1 cellular context compared by ENCODE assay signal in the genomic region with DNA sequence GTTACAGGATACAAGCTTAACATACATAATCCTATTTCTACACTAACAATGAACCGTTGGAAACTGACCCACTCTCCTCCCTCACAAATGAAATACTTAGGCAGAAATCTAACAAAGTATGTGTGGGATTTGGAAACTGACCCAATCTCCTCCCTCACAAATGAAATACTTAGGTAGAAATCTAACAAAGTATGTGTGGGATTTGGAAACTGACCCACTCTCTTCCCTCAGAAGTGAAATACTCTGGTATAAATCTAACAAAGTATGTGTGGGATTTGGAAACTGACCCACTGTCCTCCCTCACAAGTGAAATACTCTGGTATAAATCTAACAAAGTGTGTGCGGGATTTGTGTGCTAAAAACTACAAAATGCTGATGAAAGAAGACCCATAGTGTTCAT.
TF ChIP-seq lines count a peak whose summit lies in the region.

No MANE protein-coding gene starts in this region.

TF ChIP-seq in IMR-90, 13 proteins besides CTCF, POLR2A, EP300 and RAD21:
- no peak for TF ChIP-seq MAFK (IDR thresholded peaks at IDR 0.05; ENCODE audit: low read depth, low read length)
- no peak for TF ChIP-seq MAZ (IDR thresholded peaks at IDR 0.05; ENCODE audit: borderline replicate concordance, low read depth, low read length)
- no peak for TF ChIP-seq SMC3 (IDR thresholded peaks at IDR 0.05; ENCODE audit: low read depth, low read length)
- TF ChIP-seq CEBPB (IDR thresholded peaks at IDR 0.05; ENCODE audit: low read depth, low read length) = no peak
- TF ChIP-seq FOS (IDR thresholded peaks at IDR 0.05; ENCODE audit: low read depth, low read length) = no peak
- TF ChIP-seq, protein P1, sequence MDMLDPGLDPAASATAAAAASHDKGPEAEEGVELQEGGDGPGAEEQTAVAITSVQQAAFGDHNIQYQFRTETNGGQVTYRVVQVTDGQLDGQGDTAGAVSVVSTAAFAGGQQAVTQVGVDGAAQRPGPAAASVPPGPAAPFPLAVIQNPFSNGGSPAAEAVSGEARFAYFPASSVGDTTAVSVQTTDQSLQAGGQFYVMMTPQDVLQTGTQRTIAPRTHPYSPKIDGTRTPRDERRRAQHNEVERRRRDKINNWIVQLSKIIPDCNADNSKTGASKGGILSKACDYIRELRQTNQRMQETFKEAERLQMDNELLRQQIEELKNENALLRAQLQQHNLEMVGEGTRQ (IDR thresholded peaks at IDR 0.05; ENCODE audit: low read depth, low read length) = no peak
- no peak for TF ChIP-seq ELK1 (IDR thresholded peaks at IDR 0.05; ENCODE audit: borderline replicate concordance, low read depth, low read length)
- no peak for TF ChIP-seq CHD1 (IDR thresholded peaks at IDR 0.05; ENCODE audit: low read depth, low read length)
- no peak for TF ChIP-seq RFX5 (IDR thresholded peaks at IDR 0.05; ENCODE audit: low read depth, low read length)
- TF ChIP-seq NFE2L2 (IDR thresholded peaks at IDR 0.05; ENCODE audit: low read depth, low read length) = no peak
- no peak for TF ChIP-seq BHLHE40 (IDR thresholded peaks at IDR 0.05; ENCODE audit: low read depth, low read length)
